Comparison of ENCODE assay signal across 20 cellular contexts in genomic region chr16:90004577-90004976, GRCh38. TPM values are rescaled to one million over a fixed set of nuclear protein-coding genes. Genes with fewer than 3 reads are reported as not detected.
"Had no signal": no experiment of that assay in that cellular context is flagged by ENCODE, and none has a peak within 500 bp of the region (broad histone marks: within the 10 kb centered on the region; RNA-seq: fewer than 3 reads in every experiment).

No MANE protein-coding gene starts in this region.

- ATAC-seq: activated CD8-positive, alpha-beta memory T cell treated with anti-CD3 and anti-CD28 coated beads, Interleukin-2, amount 10 ng/mL, durations not matched to agents 7 days and 5 days; activated T-cell treated with anti-CD3 and anti-CD28 coated beads, Interleukin-2, amount 50 U/mL, for 4 hours; left lung; natural killer cell treated with Interleukin-12 subunit alpha and Interleukin-12 subunit beta and Interleukin-15 and Interleukin-18, amount 100 ng/mL, for 72 hours; sciatic nerve; T-cell had no signal

- H3K4me1 ChIP-seq: adrenal gland, esophagus muscularis mucosa, tibial artery had no signal

- H3K27me3 ChIP-seq: adrenal gland, esophagus muscularis mucosa, tibial artery had no signal

- H3K4me3 ChIP-seq: adrenal gland, coronary artery, esophagus muscularis mucosa, left lung, tibial artery had no signal

- H3K27ac ChIP-seq: adrenal gland, coronary artery, esophagus muscularis mucosa, left lung, tibial artery had no signal

- H3K36me3 ChIP-seq: adrenal gland had no signal

- DNase-seq: activated CD4-positive, alpha-beta T cell treated with anti-CD3 and anti-CD28 coated beads for 1 hour; activated CD4-positive, alpha-beta T cell treated with anti-CD3 and anti-CD28 coated beads, Interleukin-2, amount 50 U/mL, for 48 hours; activated CD8-positive, alpha-beta memory T cell treated with anti-CD3 and anti-CD28 coated beads, Interleukin-2, amount 10 ng/mL, durations not matched to agents 7 days and 5 days; activated effector memory CD4-positive, alpha-beta T cell treated with anti-CD3 and anti-CD28 coated beads, Interleukin-2, amount 50 U/mL, for 16 hours; activated T-cell treated with anti-CD3 and anti-CD28 coated beads, Interleukin-2, amount 50 U/mL, for 4 hours; adrenal gland; central memory CD4-positive, alpha-beta T cell; hippocampal formation; kidney; left lung; mesendoderm; stimulated activated CD4-positive, alpha-beta T cell treated with anti-CD3 and anti-CD28 coated beads, Interleukin-2, amount 100 ng/mL, for 24 hours; T-cell; T1000; tibial artery had no signal

- H3K9me3 ChIP-seq: adrenal gland, esophagus muscularis mucosa, left lung, tibial artery had no signal

- FAIRE-seq: kidney, urothelium cell line had no signal

RNA-seq across cellular contexts. Expression of gene DBNDD1, which starts 14.7 kb away (rescaled TPM):
- total RNA-seq: activated CD8-positive, alpha-beta memory T cell treated with anti-CD3 and anti-CD28 coated beads, Interleukin-2, amount 10 ng/mL, durations not matched to agents 7 days and 5 days; natural killer cell treated with Interleukin-12 subunit alpha and Interleukin-12 subunit beta and Interleukin-15 and Interleukin-18, amount 100 ng/mL, for 72 hours had no signal
